1 cellular context compared by ENCODE assay signal in the genomic region with DNA sequence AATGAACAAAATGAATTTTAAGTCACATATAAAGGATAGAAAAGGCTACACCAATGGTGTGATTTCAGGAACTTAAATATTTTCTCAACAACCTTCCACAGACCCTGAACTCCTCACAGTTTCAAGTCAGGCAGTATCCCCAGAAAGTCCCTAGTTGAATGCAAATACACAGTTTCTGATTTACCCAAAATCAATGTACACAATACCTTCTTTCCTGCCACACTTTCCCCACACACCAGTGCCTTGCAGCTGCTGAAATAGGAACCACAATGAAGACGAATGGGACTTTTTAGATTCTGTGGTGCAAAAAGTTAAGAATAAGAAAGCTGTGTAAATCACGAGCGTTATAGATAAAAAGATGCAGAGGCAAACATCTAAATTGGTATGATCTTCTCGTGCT.
TF ChIP-seq lines count a peak whose summit lies in the region.

No MANE protein-coding gene starts in this region.

TF ChIP-seq in GM12878, 131 proteins besides CTCF, POLR2A, EP300 and RAD21 (continued from another document):
- no peak for TF ChIP-seq ZNF687 (IDR thresholded peaks at IDR 0.05)
TF ChIP-seq in GM12878: peak in this region for 39.
